1 cellular context compared by ENCODE assay signal in the genomic region with DNA sequence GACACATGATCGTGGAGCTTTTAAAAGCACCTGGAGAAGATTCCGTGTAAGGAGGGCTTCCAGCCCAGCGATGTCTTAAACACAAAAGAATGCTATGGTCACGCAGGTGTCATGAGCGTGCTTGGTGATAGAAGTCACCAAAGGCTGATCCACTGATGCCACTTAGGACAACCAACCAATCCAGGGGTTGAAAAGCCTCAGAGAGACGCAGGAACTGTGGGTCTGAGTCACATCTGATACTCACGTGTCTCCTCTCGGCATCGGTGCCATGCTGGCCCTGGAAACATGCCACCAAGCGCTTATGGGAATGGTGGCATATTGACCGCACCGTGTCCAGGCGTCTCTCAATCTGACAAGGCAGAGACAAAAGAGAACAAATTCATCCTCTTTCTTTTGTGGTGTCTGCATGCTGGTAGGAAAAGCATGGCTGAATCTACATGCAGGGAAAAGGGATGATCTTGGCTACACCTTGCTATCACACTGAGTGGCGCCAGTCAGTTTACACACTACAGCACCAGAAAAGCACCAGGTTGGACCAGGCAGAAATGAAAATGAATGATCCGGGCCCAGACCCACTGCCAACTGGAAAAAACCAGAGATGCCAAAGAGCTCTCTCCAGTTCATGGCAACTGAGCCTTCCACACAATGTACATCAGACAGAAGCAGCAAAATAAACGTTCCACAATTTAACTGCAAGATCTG.
TF ChIP-seq lines count a peak whose summit lies in the region.

No MANE protein-coding gene starts in this region.

TF ChIP-seq in GM23338, 12 proteins besides CTCF, POLR2A, EP300 and RAD21 (continued from another document):
- TF ChIP-seq, protein P1, sequence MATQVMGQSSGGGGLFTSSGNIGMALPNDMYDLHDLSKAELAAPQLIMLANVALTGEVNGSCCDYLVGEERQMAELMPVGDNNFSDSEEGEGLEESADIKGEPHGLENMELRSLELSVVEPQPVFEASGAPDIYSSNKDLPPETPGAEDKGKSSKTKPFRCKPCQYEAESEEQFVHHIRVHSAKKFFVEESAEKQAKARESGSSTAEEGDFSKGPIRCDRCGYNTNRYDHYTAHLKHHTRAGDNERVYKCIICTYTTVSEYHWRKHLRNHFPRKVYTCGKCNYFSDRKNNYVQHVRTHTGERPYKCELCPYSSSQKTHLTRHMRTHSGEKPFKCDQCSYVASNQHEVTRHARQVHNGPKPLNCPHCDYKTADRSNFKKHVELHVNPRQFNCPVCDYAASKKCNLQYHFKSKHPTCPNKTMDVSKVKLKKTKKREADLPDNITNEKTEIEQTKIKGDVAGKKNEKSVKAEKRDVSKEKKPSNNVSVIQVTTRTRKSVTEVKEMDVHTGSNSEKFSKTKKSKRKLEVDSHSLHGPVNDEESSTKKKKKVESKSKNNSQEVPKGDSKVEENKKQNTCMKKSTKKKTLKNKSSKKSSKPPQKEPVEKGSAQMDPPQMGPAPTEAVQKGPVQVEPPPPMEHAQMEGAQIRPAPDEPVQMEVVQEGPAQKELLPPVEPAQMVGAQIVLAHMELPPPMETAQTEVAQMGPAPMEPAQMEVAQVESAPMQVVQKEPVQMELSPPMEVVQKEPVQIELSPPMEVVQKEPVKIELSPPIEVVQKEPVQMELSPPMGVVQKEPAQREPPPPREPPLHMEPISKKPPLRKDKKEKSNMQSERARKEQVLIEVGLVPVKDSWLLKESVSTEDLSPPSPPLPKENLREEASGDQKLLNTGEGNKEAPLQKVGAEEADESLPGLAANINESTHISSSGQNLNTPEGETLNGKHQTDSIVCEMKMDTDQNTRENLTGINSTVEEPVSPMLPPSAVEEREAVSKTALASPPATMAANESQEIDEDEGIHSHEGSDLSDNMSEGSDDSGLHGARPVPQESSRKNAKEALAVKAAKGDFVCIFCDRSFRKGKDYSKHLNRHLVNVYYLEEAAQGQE (IDR thresholded peaks at IDR 0.05; ENCODE audit: unreplicated experiment) = no peak
